In the genomic region with DNA sequence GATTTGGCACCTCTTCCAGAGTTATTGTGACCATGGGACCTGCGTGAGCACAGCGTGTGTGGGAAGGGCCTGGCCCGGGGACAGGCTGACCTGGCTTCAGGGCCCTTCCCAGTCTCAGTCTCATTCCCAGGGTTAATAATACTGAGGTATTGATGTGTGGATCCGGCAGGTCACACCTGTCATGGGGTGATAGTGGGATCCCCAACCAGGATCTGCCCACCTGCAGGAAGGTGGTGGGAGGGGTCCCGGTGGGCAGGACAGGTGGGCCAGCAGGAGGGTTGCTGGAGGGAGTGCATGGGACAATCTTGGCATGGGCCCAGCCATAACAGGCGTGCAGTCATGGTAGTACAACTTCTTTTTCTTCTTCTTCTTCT, we compare ENCODE assay signal across 13 cellular contexts. TPM values are rescaled to one million over a fixed set of nuclear protein-coding genes. Genes with fewer than 3 reads are reported as not detected.
DNase-seq lines count a peak whose midpoint lies in the region; ATAC-seq, FAIRE-seq and TF ChIP-seq lines count a peak whose summit lies in the region.
"Had no signal": no experiment of that assay in that cellular context is flagged by ENCODE, and none has a peak within 500 bp of the region (broad histone marks: within the 10 kb centered on the region; RNA-seq: fewer than 3 reads in every experiment).

No MANE protein-coding gene starts in this region.

- H3K36me3 ChIP-seq in K562 (ENCODE audit: control insufficient read depth, insufficient read depth, low read length), result no peaks in the 10 kb centered on the region
- H3K36me3 ChIP-seq in mesendoderm (ENCODE audit: control insufficient read depth, insufficient read depth, low read length), result no peaks in the 10 kb centered on the region

- TF ChIP-seq POLR2A in K562 (conservative IDR thresholded peaks at IDR 0.05), result no peak

- no peak overlapping the region for H3K4ac ChIP-seq in mesendoderm (ENCODE audit: low read depth, low read length)

- H3K27me3 ChIP-seq in K562 (ENCODE audit: control insufficient read depth in 2 of 2, insufficient read depth in 2 of 2, low read length in 2 of 2) (0 out of 5 replicates have a peak, but pooled peaks cover 0 to 4% of the 10 kb centered on the region in 2 experiments), mesendoderm (ENCODE audit: insufficient read depth, low read length, poor library complexity) (no peaks in the 10 kb centered on the region)

- no peaks in the 10 kb centered on the region for H3K36me3 Mint-ChIP-seq in activated T-cell treated with anti-CD3 and anti-CD28 coated beads, Interleukin-2, amount 50 U/mL, for 72 hours (ENCODE audit: insufficient read depth in 2 of 2)
- no peaks in the 10 kb centered on the region for H3K36me3 Mint-ChIP-seq in type B pancreatic cell
- H3K36me3 Mint-ChIP-seq: activated naive CD4-positive, alpha-beta T cell treated with anti-CD3 and anti-CD28 coated beads, Interleukin-2, amount 50 U/mL, for 72 hours had no signal

- H3K79me2 ChIP-seq in K562 (ENCODE audit: control insufficient read depth, insufficient read depth, low read length), result no peaks in the 10 kb centered on the region
- no peaks in the 10 kb centered on the region for H3K79me2 ChIP-seq in mesendoderm (ENCODE audit: control insufficient read depth, insufficient read depth, low read length)

- H2AFZ ChIP-seq in K562 (ENCODE audit: low read depth, low read length), result no peak overlapping the region

- no peaks in the 10 kb centered on the region for H3K9me3 ChIP-seq in K562 (replicated peaks; ENCODE audit: control insufficient read depth, insufficient read depth, low read depth, low read length)

- FAIRE-seq in K562 (lab: Jason Lieb, UNC), result no peak
- no peak for FAIRE-seq in HTR-8/SVneo (lab: Jason Lieb, UNC)

- WGBS in K562 (ENCODE audit: insufficient coverage, low coverage, missing lambda C conversion rate), result 16% methylated on average over 5 of the region's 6 CpGs
- WGBS in mesendoderm (ENCODE audit: extremely low coverage, insufficient coverage, low lambda C conversion rate), result no CpG with 5 or more reads among the region's 6 CpGs

- no peak for TF ChIP-seq EP300 in K562 (IDR thresholded peaks at IDR 0.05; ENCODE audit: low read length)

- TF ChIP-seq CTCF in K562 (IDR thresholded peaks at IDR 0.05 in 2 of 3, conservative IDR thresholded peaks at IDR 0.05 in 1 of 3; ENCODE audit: insufficient read depth in 2 of 3, low read depth in 1 of 3, low read length in 3 of 3), result peak in 1 of 3 experiments; percentile 40; a peak in 1 of 6 replicates
- TF ChIP-seq CTCF in type B pancreatic cell (conservative IDR thresholded peaks at IDR 0.05), result peak; percentile 44

- no peaks in the 10 kb centered on the region for H3K79me1 ChIP-seq in mesendoderm (ENCODE audit: low read length)

- H3K4me3 ChIP-seq in K562 (no peak overlapping the region), mesendoderm (ENCODE audit: low read length) (no peak overlapping the region)

- H3K9me1 ChIP-seq in K562 (ENCODE audit: control insufficient read depth, insufficient read depth, low read length), result no peaks in the 10 kb centered on the region

- POLR2A ChIA-PET in K562 (lab: Yijun Ruan, JAX), result interaction anchor here (0.6 to 2.2 kb wide), 3 partner anchors 34 to 151 kb away, joined by 3 to 8 read pairs (median 6); no protein-coding TSS in a partner anchor

- in situ Hi-C loops in K562 (cut with MboI), result loop anchor here (5.0 kb wide), 1 partner anchor 152 kb away; no protein-coding TSS in a partner anchor

- H4K5ac ChIP-seq in mesendoderm (ENCODE audit: low read length), result no peak overlapping the region

- no peak overlapping the region for H3K27ac ChIP-seq in K562 (ENCODE audit: extremely low read depth, low read depth, low read length)
- no peak overlapping the region for H3K27ac ChIP-seq in mesendoderm (ENCODE audit: low read depth, low read length)

- H3K27me3 Mint-ChIP-seq in activated T-cell treated with anti-CD3 and anti-CD28 coated beads, Interleukin-2, amount 50 U/mL, for 72 hours (ENCODE audit: low read depth), result peaks cover 11% of the 10 kb centered on the region
- H3K27me3 Mint-ChIP-seq in type B pancreatic cell, result peaks cover 32% of the 10 kb centered on the region

- H3K4me1 ChIP-seq in K562 (replicated peaks in 1 of 2; ENCODE audit: control insufficient read depth in 2 of 2, insufficient read depth in 2 of 2, low read length in 2 of 2) (peaks cover 24 to 27% of the 10 kb centered on the region in 2 experiments), mesendoderm (ENCODE audit: control insufficient read depth, low read depth, low read length) (peaks cover 11% of the 10 kb centered on the region)

- peak; percentile 15 to 21 for ATAC-seq in activated T-cell treated with anti-CD3 and anti-CD28 coated beads, Interleukin-2, amount 50 U/mL, for 72 hours (replicated peaks in 1 of 2)
- ATAC-seq in K562, result no peak; the same call in 1 of the 3 replicates
- ATAC-seq in GM19035 (IDR thresholded peaks at IDR 0.05; ENCODE audit: unreplicated experiment), result no peak

- DNase-seq in activated T-cell treated with anti-CD3 and anti-CD28 coated beads, Interleukin-2, amount 50 U/mL, for 72 hours, result no peak
- no peak for DNase-seq in activated T-cell treated with anti-CD3 and anti-CD28 coated beads, Interleukin-2, amount 50 U/mL, for 1 hour
- no peak for DNase-seq in K562 (ENCODE audit: extremely low read depth in 1 of 4, low spot score in 3 of 4)
- DNase-seq in mesendoderm, result no peak
- DNase-seq in type B pancreatic cell (ENCODE audit: extremely low spot score, unreplicated experiment), result no peak
- DNase-seq in HTR-8/SVneo (ENCODE audit: insufficient read length, low spot score), result no peak
- no peak for DNase-seq in DMS53 (lab: John Stamatoyannopoulos, UW)
- DNase-seq: DMS153, NCI-H2107 had no signal

- no peak overlapping the region for H2AK5ac ChIP-seq in mesendoderm (ENCODE audit: low read length)

- BruUV-seq in K562 (replicated peaks; lab: Mats Ljungman, UMichigan), result no TSS peak

- H3K23ac ChIP-seq in mesendoderm (ENCODE audit: low read length), result no peak overlapping the region

- no peak overlapping the region; the same call in 1 of the 2 replicates for H3K4me2 ChIP-seq in K562 (ENCODE audit: insufficient read depth, low read length)
- no peak overlapping the region for H3K4me2 ChIP-seq in mesendoderm (ENCODE audit: low read length)

- no peak overlapping the region for H3K27ac Mint-ChIP-seq in activated T-cell treated with anti-CD3 and anti-CD28 coated beads, Interleukin-2, amount 50 U/mL, for 72 hours
- H3K27ac Mint-ChIP-seq in type B pancreatic cell, result no peak overlapping the region
- H3K27ac Mint-ChIP-seq: progenitor cell of endocrine pancreas; T-helper 1 cell treated with Interleukin-12 subunit alpha and Interleukin-12 subunit beta and Interleukin-4 antibody, amounts not matched to agents 30 μg/mL and 1 μg/mL, for 36 hours had no signal

- H3K9me3 Mint-ChIP-seq in activated T-cell treated with anti-CD3 and anti-CD28 coated beads, Interleukin-2, amount 50 U/mL, for 72 hours, result no peaks in the 10 kb centered on the region
- H3K9me3 Mint-ChIP-seq in type B pancreatic cell, result no peaks in the 10 kb centered on the region
- H3K9me3 Mint-ChIP-seq: activated naive CD4-positive, alpha-beta T cell treated with anti-CD3 and anti-CD28 coated beads, Interleukin-2, amount 50 U/mL, for 72 hours; T-helper 1 cell treated with Interleukin-12 subunit alpha and Interleukin-12 subunit beta and Interleukin-4 antibody, amounts not matched to agents 30 μg/mL and 1 μg/mL, for 36 hours had no signal

- H2BK120ac ChIP-seq in mesendoderm (ENCODE audit: low read depth, low read length), result no peak overlapping the region

- H2BK5ac ChIP-seq in mesendoderm (ENCODE audit: low read length), result peak overlapping the region; percentile 54

- H3K4me3 Mint-ChIP-seq in activated T-cell treated with anti-CD3 and anti-CD28 coated beads, Interleukin-2, amount 50 U/mL, for 72 hours, result no peak overlapping the region
- no peak overlapping the region for H3K4me3 Mint-ChIP-seq in type B pancreatic cell
- H3K4me3 Mint-ChIP-seq: T-helper 1 cell treated with Interleukin-12 subunit alpha and Interleukin-12 subunit beta and Interleukin-4 antibody, amounts not matched to agents 30 μg/mL and 1 μg/mL, for 36 hours had no signal

- no peak for TF ChIP-seq RAD21 in K562 (CRISPR knock-in tag; conservative IDR thresholded peaks at IDR 0.05 in 1 of 2, IDR thresholded peaks at IDR 0.05 in 1 of 2)

- intact Hi-C loops in K562 (cut with micrococcal nuclease), result loop anchor here (1.0 to 2.0 kb wide), 4 partner anchors 24 to 208 kb away; no protein-coding TSS in a partner anchor

- peaks cover 15% of the 10 kb centered on the region for H3K4me1 Mint-ChIP-seq in activated T-cell treated with anti-CD3 and anti-CD28 coated beads, Interleukin-2, amount 50 U/mL, for 72 hours (ENCODE audit: low read depth)
- H3K4me1 Mint-ChIP-seq in type B pancreatic cell (ENCODE audit: unreplicated experiment), result peaks cover 13% of the 10 kb centered on the region

- H3K9ac ChIP-seq in K562 (ENCODE audit: insufficient read depth in 1 of 2, low read depth in 2 of 2, low read length in 2 of 2) (no peak overlapping the region), mesendoderm (ENCODE audit: low read length) (no peak overlapping the region)

- no peak overlapping the region for H3K56ac ChIP-seq in mesendoderm (ENCODE audit: low read length)

- H2BK15ac ChIP-seq in mesendoderm (replicated peaks; ENCODE audit: low read depth), result no peak overlapping the region

- H4K8ac ChIP-seq in mesendoderm (ENCODE audit: low read depth, low read length), result no peak overlapping the region

- CTCF ChIA-PET in K562 (lab: Yijun Ruan, JAX; ENCODE audit: low intra/inter-chr PET ratio), result interaction anchor here (1.4 to 5.3 kb wide), 5 partner anchors 24 to 150 kb away, joined by 4 to 61 read pairs (median 14); no protein-coding TSS in a partner anchor

- H3K18ac ChIP-seq in mesendoderm (ENCODE audit: low read length), result no peak overlapping the region

- no peaks in the 10 kb centered on the region for H4K20me1 ChIP-seq in K562 (replicated peaks; ENCODE audit: control insufficient read depth, insufficient read depth, low read length)

RNA-seq across cellular contexts. Expression of gene COL15A1, which starts 55.4 kb away (rescaled TPM):
- under 1 TPM; 0.19 to 0.30 TPM for total RNA-seq in activated T-cell treated with anti-CD3 and anti-CD28 coated beads, Interleukin-2, amount 50 U/mL, for 72 hours
- total RNA-seq in K562 (2011; cell fraction: chromatin; rRNA removed; ENCODE audit: low replicate concordance), result 5.0 and 10.1 TPM in 2 replicates
- 5.9 and 9.3 TPM in 2 replicates for total RNA-seq in K562 (2011; cell fraction: nucleolus; rRNA removed)
- total RNA-seq in K562 (2011; cell fraction: nucleoplasm; rRNA removed), result 6.6 and 7.6 TPM in 2 replicates
- total RNA-seq in K562 (2014; rRNA removed) (3.5 and 3.9 TPM in 2 replicates), K562 (2014; rRNA removed; fragmentation: Illumina TruSeq; extraction: Trizol) (2.0 and 2.3 TPM in 2 replicates), K562 (2015; rRNA removed; fragmentation: Illumina TruSeq; extraction: Trizol) (3.0 and 3.2 TPM in 2 replicates), K562 (2021) (4.9 and 5.1 TPM in 2 replicates), type B pancreatic cell (ENCODE audit: low replicate concordance) (0.12 and 0.68 TPM in 2 replicates)
- polyA plus RNA-seq in K562 (2011; rRNA removed) (0.72 and 1.7 TPM in 2 replicates), K562 (2014; fragmentation: Illumina TruSeq; extraction: Trizol) (3.2 TPM in 2 replicates), K562 (2014; fragmentation: Nextera tagmentation; extraction: Ambion mirVana) (under 1 TPM; 0.46 to 0.68 TPM), K562 (2014; rRNA removed) (2.6 TPM in 2 replicates)
- 0.96 and 2.9 TPM in 2 replicates for polyA plus RNA-seq in K562 (2011; cell fraction: cytosol; rRNA removed)
- polyA plus RNA-seq in K562 (2011; cell fraction: nucleus; rRNA removed), result 1.2 and 2.8 TPM in 2 replicates
- polyA plus RNA-seq in K562 (2012), result 5.8 and 27.6 TPM in 2 replicates
- 0.87 and 2.1 TPM in 2 replicates for polyA minus RNA-seq in K562 (2011; rRNA and poly(A)+ RNA removed)
- polyA minus RNA-seq in K562 (2011; cell fraction: cytosol; rRNA and poly(A)+ RNA removed), result 2.7 and 5.7 TPM in 2 replicates
- polyA minus RNA-seq in K562 (2011; cell fraction: nucleus; rRNA and poly(A)+ RNA removed), result 1.1 and 1.5 TPM in 2 replicates
- 0.22 TPM for polyA plus RNA-seq in mesendoderm (2013, experiment 1 of 2)
- 0.32 TPM for polyA plus RNA-seq in mesendoderm (2013, experiment 2 of 2)
- total RNA-seq: progenitor cell of endocrine pancreas had no signal

Comparison
In these comparisons a context has a peak if more than half of its experiments do, and no peak if none do; other contexts are left out.
1. ATAC-seq: peak in activated T-cell treated with anti-CD3 and anti-CD28 coated beads, Interleukin-2, amount 50 U/mL, for 72 hours (2 of 2); none in K562 (single experiment) and GM19035 (single experiment).